11 cellular contexts compared by ENCODE assay signal in the genomic region with DNA sequence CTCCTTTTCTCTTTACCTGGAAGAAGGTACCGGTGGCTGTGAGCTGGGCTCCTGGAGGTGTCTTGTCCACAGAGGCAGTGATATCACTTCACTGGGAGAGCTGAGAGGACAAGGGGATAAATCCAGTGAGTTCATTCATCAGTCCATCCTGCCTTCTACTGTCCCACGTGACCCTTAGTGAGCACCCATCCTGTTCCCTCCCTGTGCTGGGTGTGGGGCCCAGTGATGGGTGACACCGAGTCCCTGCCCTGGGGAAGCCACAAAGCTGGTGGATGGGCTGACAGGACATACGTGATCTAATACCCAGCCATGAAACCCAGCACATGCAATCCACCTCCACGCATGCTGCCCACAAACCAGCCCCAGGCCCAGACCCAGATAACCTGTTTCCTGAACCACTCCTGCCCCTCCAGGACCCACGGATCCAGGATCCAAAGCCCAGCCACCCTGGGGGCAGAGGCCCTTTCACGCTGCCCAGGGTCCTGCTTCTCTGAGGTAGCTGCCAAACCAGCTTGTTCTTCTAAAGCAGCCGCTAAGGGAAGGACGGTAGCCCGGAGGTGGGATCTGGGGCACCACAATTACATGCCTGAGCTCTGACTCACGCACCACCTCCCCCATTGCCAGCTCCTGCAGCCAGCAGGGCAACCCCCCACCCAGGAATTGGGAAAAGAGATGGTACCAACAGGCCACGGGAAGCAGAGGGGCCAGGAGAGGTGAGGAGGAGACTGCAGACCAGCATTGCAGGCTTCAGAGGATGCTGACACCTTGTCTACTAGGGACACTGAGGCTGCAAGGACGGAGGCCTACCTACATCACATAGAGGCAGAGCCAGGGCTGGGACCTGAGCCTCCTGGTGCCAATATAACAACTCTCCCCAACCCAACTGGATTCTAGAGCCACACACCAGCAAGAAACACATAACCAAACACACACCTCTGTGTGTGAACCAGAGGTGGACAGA. TPM values are rescaled to one million over a fixed set of nuclear protein-coding genes. Genes with fewer than 3 reads are reported as not detected.
A peak's percentile ranks its signal among the peaks of the same experiment; 100 is the strongest.
DNase-seq lines count a peak whose midpoint lies in the region; ATAC-seq and TF ChIP-seq lines count a peak whose summit lies in the region.
"Had no signal": no experiment of that assay in that cellular context is flagged by ENCODE, and none has a peak within 500 bp of the region (broad histone marks: within the 10 kb centered on the region; RNA-seq: fewer than 3 reads in every experiment).

No MANE protein-coding gene starts in this region.

- peak overlapping the region; percentile 47 for H3K14ac ChIP-seq in neuronal stem cell (ENCODE audit: low read length)

- H4K8ac ChIP-seq in neuronal stem cell (ENCODE audit: low read depth, low read length), result peak overlapping the region; percentile 9

- peak overlapping the region; percentile 29 for H3K4me3 ChIP-seq in NT2/D1 (ENCODE audit: insufficient read length, low read depth)
- H3K4me3 ChIP-seq in choroid plexus epithelial cell (ENCODE audit: low read depth, low read length), result no peak overlapping the region
- H3K4me3 ChIP-seq in neuronal stem cell (ENCODE audit: low read length in 2 of 2), result no peak overlapping the region
- H3K4me3 ChIP-seq in spleen, result no peak overlapping the region
- H3K4me3 ChIP-seq: coronary artery had no signal

- peak; percentile 36 for DNase-seq in GM03348 (ENCODE audit: low spot score)
- peak; percentile 75 for DNase-seq in NT2/D1 (ENCODE audit: low read depth, low spot score)
- DNase-seq in choroid plexus epithelial cell (ENCODE audit: low read depth), result peak; percentile 31
- no peak for DNase-seq in neuronal stem cell (ENCODE audit: low spot score)
- DNase-seq in central memory CD4-positive, alpha-beta T cell, result no peak
- no peak for DNase-seq in spleen
- DNase-seq: activated CD8-positive, alpha-beta memory T cell treated with anti-CD3 and anti-CD28 coated beads, Interleukin-2, amount 50 U/mL, for 4 hours; glutamatergic neuron; NCI-H524 had no signal

- TF ChIP-seq CTCF in choroid plexus epithelial cell (conservative IDR thresholded peaks at IDR 0.05; ENCODE audit: low read depth, low read length) (no peak), spleen (IDR thresholded peaks at IDR 0.05 in 8 of 11, conservative IDR thresholded peaks at IDR 0.05 in 3 of 11) (no peak)

- H3K36me3 ChIP-seq in NT2/D1 (ENCODE audit: insufficient read depth, insufficient read length, low read length) (peaks cover 21% of the 10 kb centered on the region), neuronal stem cell (replicated peaks in 1 of 2; ENCODE audit: control insufficient read depth in 2 of 2, insufficient read depth in 2 of 2, low read length in 2 of 2) (no peaks in the 10 kb centered on the region), spleen (peaks cover 0 to 9% (median 0%) of the 10 kb centered on the region in 6 donors)

- H3K23ac ChIP-seq in neuronal stem cell (ENCODE audit: low read depth, low read length, poor library complexity), result peak overlapping the region; percentile 85

- no peaks in the 10 kb centered on the region for H3K27me3 ChIP-seq in NT2/D1 (ENCODE audit: insufficient read depth, insufficient read length)
- peaks cover 0 to 36% (median 0%) of the 10 kb centered on the region in 3 experiments for H3K27me3 ChIP-seq in neuronal stem cell (ENCODE audit: control insufficient read depth in 3 of 3, insufficient read depth in 3 of 3, low read depth in 1 of 3, low read length in 3 of 3)
- H3K27me3 ChIP-seq in spleen (replicated peaks in 1 of 7), result no peaks in the 10 kb centered on the region

- H3K4ac ChIP-seq in neuronal stem cell (ENCODE audit: low read length), result no peak overlapping the region

- H3K9me3 ChIP-seq in NT2/D1 (ENCODE audit: insufficient read depth, low read length) (no peaks in the 10 kb centered on the region), neuronal stem cell (replicated peaks in 1 of 2; ENCODE audit: control insufficient read depth in 2 of 2, insufficient read depth in 1 of 2, low read depth in 1 of 2, low read length in 2 of 2) (no peaks in the 10 kb centered on the region), spleen (no peaks in the 10 kb centered on the region)

- H2BK5ac ChIP-seq in neuronal stem cell (ENCODE audit: low read length), result no peak overlapping the region

- H3K79me1 ChIP-seq in neuronal stem cell (ENCODE audit: low read depth, low read length), result no peaks in the 10 kb centered on the region

- ATAC-seq in GM18502 (IDR thresholded peaks at IDR 0.05; ENCODE audit: poor library complexity, unreplicated experiment), result no peak

- H3K27ac ChIP-seq in neuronal stem cell (replicated peaks; ENCODE audit: low read length) (no peak overlapping the region), spleen (peak overlapping the region in 1 of 8 donors; percentile 22)
- H3K27ac ChIP-seq: coronary artery had no signal

- H2AK5ac ChIP-seq in neuronal stem cell (ENCODE audit: low read depth, low read length), result peak overlapping the region; percentile 68

- peak overlapping the region; percentile 83 for H4K91ac ChIP-seq in neuronal stem cell (ENCODE audit: low read depth, low read length, poor library complexity)

- H3K4me2 ChIP-seq in neuronal stem cell (ENCODE audit: insufficient read depth, low read length, poor library complexity, severe bottlenecking), result no peak overlapping the region

- WGBS in neuronal stem cell (ENCODE audit: extremely low coverage in 2 of 2, insufficient read length in 2 of 2, insufficient replicate concordance in 1 of 2), 2 donors, result no CpG with 5 or more reads among the region's 13 CpGs
- 64 to 87% (median 80%) methylated on average over 12 to 13 of the region's 13 CpGs for WGBS in spleen, 5 donors

- intact Hi-C loops in spleen (cut with DNase I; ENCODE audit: low total_unique reads), result no loop called here

- H2AFZ ChIP-seq in neuronal stem cell (ENCODE audit: low read length), result peak overlapping the region; percentile 80

- H3K9ac ChIP-seq in NT2/D1 (ENCODE audit: insufficient read length, low read depth) (peak overlapping the region; percentile 80), neuronal stem cell (ENCODE audit: low read depth, low read length, poor library complexity) (peak overlapping the region; percentile 72)

- peak overlapping the region; percentile 78 for H2BK15ac ChIP-seq in neuronal stem cell (ENCODE audit: low read length)

- H3K4me1 ChIP-seq in NT2/D1 (ENCODE audit: insufficient read depth, insufficient read length) (peaks cover 21% of the 10 kb centered on the region), neuronal stem cell (ENCODE audit: control insufficient read depth in 2 of 2, insufficient read depth in 1 of 2, low read depth in 1 of 2, low read length in 2 of 2) (peaks cover 0 to 13% of the 10 kb centered on the region in 2 donors), spleen (peaks cover 9 to 35% (median 13%) of the 10 kb centered on the region in 6 donors)

- no peak overlapping the region for H2BK120ac ChIP-seq in neuronal stem cell (ENCODE audit: low read depth, low read length)

- H2BK12ac ChIP-seq in neuronal stem cell (ENCODE audit: low read length), result peak overlapping the region; percentile 4

- no peak for TF ChIP-seq POLR2A in spleen (IDR thresholded peaks at IDR 0.05)

- H3K18ac ChIP-seq in neuronal stem cell (ENCODE audit: low read length), result peak overlapping the region; percentile 90

RNA-seq across cellular contexts. Expression of gene GDPD5, which starts 35.2 kb away (rescaled TPM):
- 10.9 TPM for polyA plus RNA-seq in neuronal stem cell (2013, experiment 1 of 2)
- polyA plus RNA-seq in neuronal stem cell (2013, experiment 2 of 2), result 11.1 TPM
- total RNA-seq in spleen, result 100 to 1,000 TPM in 6 of 7 donors, 10 to 100 TPM in 1; 97.0 to 273 (median 144) TPM
- 100 to 1,000 TPM in 2 of 3 donors, 10 to 100 TPM in 1; 44.6 to 248 (median 147) TPM for polyA plus RNA-seq in spleen

RNA-seq across cellular contexts. Expression of gene KLHL35, which starts 57.5 kb away (rescaled TPM):
- 1.2 TPM for polyA plus RNA-seq in neuronal stem cell (2013, experiment 1 of 2)
- polyA plus RNA-seq in neuronal stem cell (2013, experiment 2 of 2), result 1.5 TPM
- total RNA-seq in spleen, result 1 to 10 TPM in 6 of 7 donors, under 1 TPM in 1; 0.19 to 3.5 (median 1.8) TPM
- 1 to 10 TPM; 2.0 to 3.8 (median 2.8) TPM for polyA plus RNA-seq in spleen

Comparison
In these comparisons a context has a peak if more than half of its experiments do, and no peak if none do; other contexts are left out.
1. DNase-seq: peak in GM03348 (single experiment), NT2/D1 (single experiment) and choroid plexus epithelial cell (single experiment); none in neuronal stem cell (single experiment), central memory CD4-positive, alpha-beta T cell (single experiment) and spleen (single experiment).